ENCODE assay signal across 7 cellular contexts in genomic region chr20:64084209-64085152, GRCh38. TPM values are rescaled to one million over a fixed set of nuclear protein-coding genes. Genes with fewer than 3 reads are reported as not detected.
DNase-seq lines count a peak whose midpoint lies in the region; ATAC-seq and TF ChIP-seq lines count a peak whose summit lies in the region.

LKAAEAR1 (minus strand) TSS chr20:64084398; CDS start chr20:64084219, 179 bp downstream.

- H4K5ac ChIP-seq in H9 (ENCODE audit: insufficient read length, low read depth, low read length), result no peak within 1 kb of the TSS

- no peak within 1 kb of the TSS for H3K56ac ChIP-seq in H9 (ENCODE audit: insufficient read length, low read depth, low read length)

- H2BK120ac ChIP-seq in H9 (ENCODE audit: low read depth, low read length, poor library complexity, severe bottlenecking), result no peak within 1 kb of the TSS

- H3K79me1 ChIP-seq in H9 (ENCODE audit: insufficient read depth, low read depth, low read length, poor library complexity, severe bottlenecking), result no peaks in the 10 kb centered on the region

- H3K9ac ChIP-seq in H9 (ENCODE audit: extremely low read depth, insufficient read length, low read length), result no peak within 1 kb of the TSS

- H2BK20ac ChIP-seq in H9 (ENCODE audit: low read depth, low read length, poor library complexity, severe bottlenecking), result no peak within 1 kb of the TSS

- peak within 1 kb of the TSS; percentile 66 for H3K4me2 ChIP-seq in H9 (ENCODE audit: insufficient read depth, insufficient read length, low read length)

- DNase-seq in H9 (peak; percentile 63), Panc1 (ENCODE audit: low read depth, low spot score) (no peak), fibroblast of pulmonary artery (ENCODE audit: low read depth) (no peak), skeletal muscle cell (ENCODE audit: low read depth) (no peak), kidney glomerular epithelial cell (lab: John Stamatoyannopoulos, UW) (no peak), T-helper 9 cell (no peak)
- DNase-seq in activated CD4-positive, CD25-positive, alpha-beta regulatory T cell (lab: John Stamatoyannopoulos, UW), result no peak

- H3T11ph ChIP-seq in H9 (ENCODE audit: low read length), result no peak within 1 kb of the TSS

- no peak within 1 kb of the TSS for H3K18ac ChIP-seq in H9 (ENCODE audit: insufficient read length, low read depth, low read length)

- H3K4me3 ChIP-seq in Panc1 (ENCODE audit: low read depth in 2 of 2, low read length in 2 of 2) (peak within 1 kb of the TSS; percentile 50 to 56), fibroblast of pulmonary artery (replicated peaks; ENCODE audit: low read depth, low read length) (peak within 1 kb of the TSS; percentile 37), skeletal muscle cell (ENCODE audit: low read depth, low read length) (peak within 1 kb of the TSS; percentile 54)

- peak within 1 kb of the TSS; percentile 73 to 94 for H3K4me3 Mint-ChIP-seq in H9

- H3K27me3 Mint-ChIP-seq in H9 (ENCODE audit: low read depth), result peaks cover 75% of the 10 kb centered on the region

- no peaks in the 10 kb centered on the region for H4K20me1 ChIP-seq in H9 (ENCODE audit: control insufficient read depth, insufficient read depth, insufficient read length)

- no CpG with 5 or more reads among the region's 52 CpGs for WGBS in H9 (ENCODE audit: extremely low coverage, insufficient read length, low lambda C conversion rate)

- no peak within 1 kb of the TSS for H2BK12ac ChIP-seq in H9 (ENCODE audit: insufficient read length, low read depth, low read length)

- no peak within 1 kb of the TSS for H3K27ac ChIP-seq in H9 (ENCODE audit: insufficient read length, low read depth, low read length)
- H3K27ac ChIP-seq in Panc1 (ENCODE audit: low read length), result no peak within 1 kb of the TSS; the same call in 1 of the 2 replicates

- H3K23ac ChIP-seq in H9 (ENCODE audit: insufficient read length, low read depth, low read length), result no peak within 1 kb of the TSS

- H3K14ac ChIP-seq in H9 (ENCODE audit: insufficient read depth, low read length), result peak within 1 kb of the TSS; percentile 68; the same call in 1 of the 2 replicates

- POLR2A ChIA-PET in Panc1 (lab: Charles Lee), result no interaction called here

- intact Hi-C loops in Panc1 (cut with micrococcal nuclease; ENCODE audit: unreplicated experiment), result no loop called here

- H3K23me2 ChIP-seq in H9 (ENCODE audit: insufficient read length, low read depth, low read length, poor library complexity, severe bottlenecking), result peaks cover 17% of the 10 kb centered on the region

- CTCF ChIA-PET in Panc1 (lab: Charles Lee), result interaction anchor here (0.6 to 1.9 kb wide), 4 partner anchors 22 to 36 kb away, joined by 3 to 7 read pairs (median 4); partner anchors contain the start of gene TCEA2

- peaks cover 23 to 33% of the 10 kb centered on the region in 2 experiments for H3K4me1 Mint-ChIP-seq in H9

- H3K36me3 Mint-ChIP-seq in H9 (ENCODE audit: insufficient read depth in 1 of 3, low read depth in 3 of 3), result no peaks in the 10 kb centered on the region; a peak in 1 of 7 replicates

- TF ChIP-seq CTCF in H9 (conservative IDR thresholded peaks at IDR 0.05) (no peak), Panc1 (IDR thresholded peaks at IDR 0.05) (no peak), fibroblast of pulmonary artery (IDR thresholded peaks at IDR 0.05; ENCODE audit: low read length, missing control alignments) (no peak)

- in situ Hi-C loops in Panc1 (cut with HindIII; ENCODE audit: low pct_unique_long_range_greater_than_20kb, low sequenced_read_pairs), result no loop called here

- H4K91ac ChIP-seq in H9 (ENCODE audit: insufficient read length, low read depth, low read length), result no peak within 1 kb of the TSS

- no peak within 1 kb of the TSS for H4K8ac ChIP-seq in H9 (replicated peaks; ENCODE audit: insufficient read length, low read depth, low read length)

- no peaks in the 10 kb centered on the region for H3K79me2 ChIP-seq in H9 (ENCODE audit: insufficient read depth, low read length)

- H2BK5ac ChIP-seq in H9 (ENCODE audit: insufficient read length, low read length), result no peak within 1 kb of the TSS

- no peak within 1 kb of the TSS for H3K4ac ChIP-seq in H9 (ENCODE audit: low read depth, low read length)

- no peaks in the 10 kb centered on the region for H3K36me3 ChIP-seq in Panc1 (ENCODE audit: control insufficient read depth, insufficient read depth, low read length)

- no peak within 1 kb of the TSS; a peak in 2 of 7 replicates for H3K27ac Mint-ChIP-seq in H9

- H2AK5ac ChIP-seq in H9 (ENCODE audit: insufficient read length, low read length), result no peak within 1 kb of the TSS

- H3K9me3 Mint-ChIP-seq in H9, result peaks cover 5 to 7% of the 10 kb centered on the region in 2 experiments; a peak in 4 of 5 replicates

- H2AFZ ChIP-seq in H9 (ENCODE audit: low read length), result no peak within 1 kb of the TSS

- no TSS peak for BruUV-seq in Panc1 (replicated peaks; lab: Mats Ljungman, UMichigan)

- H3K4me1 ChIP-seq in H9 (ENCODE audit: insufficient read depth, low read length), result no peaks in the 10 kb centered on the region
- H3K4me1 ChIP-seq in Panc1 (ENCODE audit: control insufficient read depth, insufficient read depth, low read length), result peaks cover 11% of the 10 kb centered on the region

- peaks cover 5% of the 10 kb centered on the region; the same call in 1 of the 2 replicates for H3K27me3 ChIP-seq in H9 (ENCODE audit: insufficient read depth, low read length)
- H3K27me3 ChIP-seq in Panc1 (ENCODE audit: control insufficient read depth, insufficient read depth, low read length), result no peaks in the 10 kb centered on the region

- no peak within 1 kb of the TSS for H2BK15ac ChIP-seq in H9 (ENCODE audit: low read depth, low read length)

- H3K9me3 ChIP-seq in H9 (ENCODE audit: control insufficient read depth, low read depth, low read length), result no peaks in the 10 kb centered on the region
- no peaks in the 10 kb centered on the region for H3K9me3 ChIP-seq in Panc1 (ENCODE audit: control insufficient read depth, insufficient read depth, low read depth, low read length)

- peak; percentile 1; the same call in 1 of the 2 replicates for ATAC-seq in Panc1

RNA-seq across cellular contexts. Expression of gene LKAAEAR1, which starts in this region (rescaled TPM):
- total RNA-seq in H9 (2021), result 0.39 TPM in 1 of 2 replicates, not detected in the other
- total RNA-seq in Panc1 (2021; ENCODE audit: unreplicated experiment), result 0.67 TPM
- polyA plus RNA-seq in Panc1 (2012; ENCODE audit: insufficient read length), result 0.94 TPM

Comparison
In these comparisons a context has a peak if more than half of its experiments do, and no peak if none do; other contexts are left out.
1. Peak in DNase-seq and H3K4me2 ChIP-seq in H9; RNA of the gene not detected or under 1 TPM.
2. Peak in ATAC-seq and H3K4me3 ChIP-seq in Panc1; RNA of the gene not detected or under 1 TPM.